In genomic region chr12:121798807-121799174, GRCh38 we compare ENCODE assay signal across 7 cellular contexts. TPM values are rescaled to one million over a fixed set of nuclear protein-coding genes. Genes with fewer than 3 reads are reported as not detected.
DNase-seq lines count a peak whose midpoint lies in the region; ATAC-seq and TF ChIP-seq lines count a peak whose summit lies in the region.

No MANE protein-coding gene starts in this region.

- intact Hi-C loops in IMR-90 (cut with micrococcal nuclease): loop anchor here (5.0 to 10.0 kb wide), 2 partner anchors 224 to 244 kb away; partner anchors contain the start of gene BCL7A

- H3K27me3 ChIP-seq in IMR-90 (ENCODE audit: control insufficient read depth, insufficient read depth, low read length): no peaks in the 10 kb centered on the region

- H3K9me3 ChIP-seq in IMR-90 (ENCODE audit: control insufficient read depth, insufficient read depth, low read length): no peaks in the 10 kb centered on the region

- peaks cover 4% of the 10 kb centered on the region; the same call in 1 of the 2 replicates for H3K9me1 ChIP-seq in IMR-90 (ENCODE audit: insufficient read depth, low read length)

- peak overlapping the region; percentile 67 for H3K9ac ChIP-seq in IMR-90 (ENCODE audit: low read depth, low read length)

- H3K4me3 Mint-ChIP-seq in stimulated activated naive CD8-positive, alpha-beta T cell treated with anti-CD3 and anti-CD28 coated beads, Interleukin-15, Interleukin-2, amounts not matched to agents 100 ng/mL and 50 ng/mL, for 24 hours: peak overlapping the region; percentile 87

- H3K79me1 ChIP-seq in IMR-90 (ENCODE audit: low read depth in 1 of 2, low read length in 2 of 2): peaks cover 6 to 57% of the 10 kb centered on the region in 2 experiments; a peak in 3 of 4 replicates

- H3K27ac ChIP-seq in IMR-90 (ENCODE audit: insufficient read depth, low read length): peak overlapping the region; percentile 77

- peak overlapping the region; percentile 61 for H3K14ac ChIP-seq in IMR-90 (replicated peaks; ENCODE audit: low read depth, low read length)

- H3K4me2 ChIP-seq in IMR-90 (ENCODE audit: low read depth, low read length): peak overlapping the region; percentile 88

- peak overlapping the region; percentile 13; the same call in 1 of the 2 replicates for H3K4me3 ChIP-seq in IMR-90 (ENCODE audit: insufficient read depth, low read depth, low read length)

- DNase-seq in IMR-90 (no peak), inferior parietal cortex (ENCODE audit: extremely low spot score) (peak; percentile 48), NCI-H446 treated with DMSO at 0.1 percent for 48 hours (lab: John Stamatoyannopoulos, UW) (no peak), NCI-H510A treated with DMSO at 0.1 percent for 48 hours (lab: John Stamatoyannopoulos, UW) (no peak)
- no peak for DNase-seq in activated naive CD4-positive, alpha-beta T cell treated with anti-CD3 and anti-CD28 coated beads, Interleukin-2, amount 50 U/mL, for 72 hours (ENCODE audit: low spot score in 2 of 2)

- H3K4me1 ChIP-seq in IMR-90 (ENCODE audit: control insufficient read depth, insufficient read depth, low read length): peaks cover 34% of the 10 kb centered on the region

- H3K23ac ChIP-seq in IMR-90 (ENCODE audit: low read depth, low read length): peak overlapping the region; percentile 92

- dilution Hi-C loops in IMR-90 (cut with HindIII; ENCODE audit: low sequenced_read_pairs, unreplicated experiment): no loop called here

- H4K20me1 ChIP-seq in IMR-90 (ENCODE audit: insufficient read depth, low read length): peaks cover 11% of the 10 kb centered on the region

- H3K9me3 Mint-ChIP-seq in activated naive CD4-positive, alpha-beta T cell treated with anti-CD3 and anti-CD28 coated beads, Interleukin-2, amount 50 U/mL, for 72 hours: no peaks in the 10 kb centered on the region
- H3K9me3 Mint-ChIP-seq in stimulated activated naive CD8-positive, alpha-beta T cell treated with anti-CD3 and anti-CD28 coated beads, Interleukin-15, Interleukin-2, amounts not matched to agents 100 ng/mL and 50 ng/mL, for 24 hours: no peaks in the 10 kb centered on the region

- in situ Hi-C loops in IMR-90 (cut with MboI; ENCODE audit: low sequenced_read_pairs): no loop called here

- peaks cover 9% of the 10 kb centered on the region; the same call in 1 of the 2 replicates for H3K36me3 ChIP-seq in IMR-90 (ENCODE audit: control insufficient read depth, insufficient read depth, low read length)

- H3K4me1 Mint-ChIP-seq in stimulated activated naive CD8-positive, alpha-beta T cell treated with anti-CD3 and anti-CD28 coated beads, Interleukin-15, Interleukin-2, amounts not matched to agents 100 ng/mL and 50 ng/mL, for 24 hours (ENCODE audit: low read depth): peaks cover 52% of the 10 kb centered on the region

- no peak overlapping the region; the same call in 1 of the 2 replicates for H3K56ac ChIP-seq in IMR-90 (ENCODE audit: extremely low read depth, insufficient read depth, low read length)

- POLR2A ChIA-PET in IMR-90 (lab: Charles Lee; ENCODE audit: unreplicated experiment): no interaction called here

- H3K36me3 Mint-ChIP-seq in activated naive CD4-positive, alpha-beta T cell treated with anti-CD3 and anti-CD28 coated beads, Interleukin-2, amount 50 U/mL, for 72 hours: peaks cover 36 to 38% of the 10 kb centered on the region in 2 donors
- H3K36me3 Mint-ChIP-seq in stimulated activated naive CD8-positive, alpha-beta T cell treated with anti-CD3 and anti-CD28 coated beads, Interleukin-15, Interleukin-2, amounts not matched to agents 100 ng/mL and 50 ng/mL, for 24 hours (ENCODE audit: low read depth): peaks cover 22% of the 10 kb centered on the region

- TF ChIP-seq CTCF in IMR-90 (conservative IDR thresholded peaks at IDR 0.05; ENCODE audit: low read depth, low read length): no peak

- H2BK5ac ChIP-seq in IMR-90 (ENCODE audit: low read depth, low read length, poor library complexity, severe bottlenecking): peak overlapping the region; percentile 73

- H2AFZ ChIP-seq in IMR-90 (replicated peaks; ENCODE audit: low read length, poor library complexity): no peak overlapping the region

- no peaks in the 10 kb centered on the region for H3K27me3 Mint-ChIP-seq in stimulated activated naive CD8-positive, alpha-beta T cell treated with anti-CD3 and anti-CD28 coated beads, Interleukin-15, Interleukin-2, amounts not matched to agents 100 ng/mL and 50 ng/mL, for 24 hours

- H3K4ac ChIP-seq in IMR-90 (ENCODE audit: low read depth, low read length): peak overlapping the region; percentile 77

- no TSS peak for BruUV-seq in IMR-90 (replicated peaks; lab: Mats Ljungman, UMichigan)

- H2BK20ac ChIP-seq in IMR-90 (ENCODE audit: low read depth, low read length): 0 out of 2 replicates have a peak overlapping the region, but pooled peaks have one; percentile 18

- H4K8ac ChIP-seq in IMR-90 (ENCODE audit: low read depth in 2 of 2, low read length in 2 of 2): peak overlapping the region in 1 of 2 experiments; percentile 29; a peak in 3 of 4 replicates

- H3K27ac Mint-ChIP-seq in activated naive CD4-positive, alpha-beta T cell treated with anti-CD3 and anti-CD28 coated beads, Interleukin-2, amount 50 U/mL, for 72 hours: peak overlapping the region; percentile 66 to 86
- peak overlapping the region; percentile 87 for H3K27ac Mint-ChIP-seq in stimulated activated naive CD8-positive, alpha-beta T cell treated with anti-CD3 and anti-CD28 coated beads, Interleukin-15, Interleukin-2, amounts not matched to agents 100 ng/mL and 50 ng/mL, for 24 hours

- CTCF ChIA-PET in IMR-90 (lab: Yijun Ruan, JAX): interaction anchor here (0.5 to 2.3 kb wide), 3 partner anchors 13 to 90 kb away, joined by 3 to 8 read pairs (median 3); partner anchors contain the start of gene PSMD9

- H2BK15ac ChIP-seq in IMR-90 (ENCODE audit: low read depth, low read length): no peak overlapping the region

- TF ChIP-seq RAD21 in IMR-90 (IDR thresholded peaks at IDR 0.05; ENCODE audit: low read length): no peak

- WGBS in IMR-90 (ENCODE audit: extremely low coverage in 2 of 2, insufficient read length in 1 of 2), 2 experiments: 50% methylated on average over 6 of the region's 10 CpGs; no CpG with 5 or more reads in 1 of the 2 experiments

- H4K5ac ChIP-seq in IMR-90 (ENCODE audit: low read depth, low read length): 0 out of 2 replicates have a peak overlapping the region, but pooled peaks have one; percentile 12

- peak overlapping the region; percentile 5; the same call in 1 of the 2 replicates for H2BK120ac ChIP-seq in IMR-90 (ENCODE audit: low read depth, low read length)

- peak overlapping the region; percentile 95 for H2AK9ac ChIP-seq in IMR-90 (replicated peaks; ENCODE audit: low read depth, low read length, poor library complexity)

- H4K91ac ChIP-seq in IMR-90 (ENCODE audit: insufficient read depth, low read depth, low read length): peak overlapping the region; percentile 78

- no peak overlapping the region for H3K18ac ChIP-seq in IMR-90 (ENCODE audit: low read depth, low read length)

- peak overlapping the region; percentile 78 for H2AK5ac ChIP-seq in IMR-90 (ENCODE audit: low read depth, low read length)

- TF ChIP-seq POLR2A in IMR-90 (IDR thresholded peaks at IDR 0.05; ENCODE audit: low read depth, low read length): no peak

- no peak for ATAC-seq in IMR-90 (ENCODE audit: low read depth)
- ATAC-seq in activated naive CD4-positive, alpha-beta T cell treated with anti-CD3 and anti-CD28 coated beads, Interleukin-2, amount 50 U/mL, for 72 hours: no peak
- ATAC-seq in GM18873 (IDR thresholded peaks at IDR 0.05; ENCODE audit: low FRiP score, unreplicated experiment): no peak

TF ChIP-seq in IMR-90, 13 proteins besides CTCF, POLR2A, EP300 and RAD21 (continues in another document):
- TF ChIP-seq MAFK (IDR thresholded peaks at IDR 0.05; ENCODE audit: low read depth, low read length): no peak
- TF ChIP-seq CHD1 (IDR thresholded peaks at IDR 0.05; ENCODE audit: low read depth, low read length): no peak
- no peak for TF ChIP-seq ELK1 (IDR thresholded peaks at IDR 0.05; ENCODE audit: borderline replicate concordance, low read depth, low read length)
- TF ChIP-seq RCOR1 (IDR thresholded peaks at IDR 0.05; ENCODE audit: insufficient replicate concordance, low read length): no peak
- TF ChIP-seq RFX5 (IDR thresholded peaks at IDR 0.05; ENCODE audit: low read depth, low read length): no peak
- no peak for TF ChIP-seq MAZ (IDR thresholded peaks at IDR 0.05; ENCODE audit: borderline replicate concordance, low read depth, low read length)
- no peak for TF ChIP-seq BHLHE40 (IDR thresholded peaks at IDR 0.05; ENCODE audit: low read depth, low read length)
- no peak for TF ChIP-seq SMC3 (IDR thresholded peaks at IDR 0.05; ENCODE audit: low read depth, low read length)
- no peak for TF ChIP-seq NFE2L2 (IDR thresholded peaks at IDR 0.05; ENCODE audit: low read depth, low read length)
- TF ChIP-seq CEBPB (IDR thresholded peaks at IDR 0.05; ENCODE audit: low read depth, low read length): no peak

RNA-seq across cellular contexts. Expression of gene SETD1B, which starts 5.0 kb away (rescaled TPM):
- total RNA-seq in IMR-90 (2012; rRNA removed): 0.83 and 0.90 TPM in 2 replicates
- polyA plus RNA-seq in IMR-90 (2012; rRNA removed): 5.1 and 5.5 TPM in 2 replicates
- polyA plus RNA-seq in IMR-90 (2012; cell fraction: cytosol; rRNA removed): 3.1 and 3.5 TPM in 2 replicates
- polyA plus RNA-seq in IMR-90 (2012; cell fraction: nucleus; rRNA removed; ENCODE audit: low replicate concordance): 14.8 and 15.1 TPM in 2 replicates
- total RNA-seq in activated naive CD4-positive, alpha-beta T cell treated with anti-CD3 and anti-CD28 coated beads, Interleukin-2, amount 50 U/mL, for 72 hours: 10 to 100 TPM; 13.8 to 16.7 TPM

RNA-seq across cellular contexts. Expression of gene RHOF, which starts 5.3 kb away (rescaled TPM):
- total RNA-seq in IMR-90 (2012; rRNA removed): 3.0 and 3.9 TPM in 2 replicates
- polyA plus RNA-seq in IMR-90 (2012; rRNA removed): 5.1 and 5.3 TPM in 2 replicates
- polyA plus RNA-seq in IMR-90 (2012; cell fraction: cytosol; rRNA removed): 4.7 and 7.8 TPM in 2 replicates
- polyA plus RNA-seq in IMR-90 (2012; cell fraction: nucleus; rRNA removed; ENCODE audit: low replicate concordance): 14.0 and 15.7 TPM in 2 replicates
- 10 to 100 TPM; 95.3 to 96.2 TPM for total RNA-seq in activated naive CD4-positive, alpha-beta T cell treated with anti-CD3 and anti-CD28 coated beads, Interleukin-2, amount 50 U/mL, for 72 hours

RNA-seq across cellular contexts. Expression of gene HPD, which starts 59.9 kb away (rescaled TPM):
- total RNA-seq in IMR-90 (2012; rRNA removed): 0.18 TPM in 1 of 2 replicates, not detected in the other
- 0.14 and 0.15 TPM in 2 replicates for polyA plus RNA-seq in IMR-90 (2012; rRNA removed)
- polyA plus RNA-seq in IMR-90 (2012; cell fraction: cytosol; rRNA removed): 0.08 and 0.13 TPM in 2 replicates
- polyA plus RNA-seq in IMR-90 (2012; cell fraction: nucleus; rRNA removed; ENCODE audit: low replicate concordance): 0.38 and 0.45 TPM in 2 replicates
- total RNA-seq in activated naive CD4-positive, alpha-beta T cell treated with anti-CD3 and anti-CD28 coated beads, Interleukin-2, amount 50 U/mL, for 72 hours: under 1 TPM in 1 of 2 donors, not detected in 1; 0.16 TPM

Comparison
In these comparisons a context has a peak if more than half of its experiments do, and no peak if none do; other contexts are left out.
1. RNA of gene RHOF, which starts 5.3 kb away (total RNA-seq): 95.3 to 96.2 TPM in activated naive CD4-positive, alpha-beta T cell treated with anti-CD3 and anti-CD28 coated beads, Interleukin-2, amount 50 U/mL, for 72 hours; 3.0 to 3.9 TPM in IMR-90; every median in the first group is over 10 times any median in the second.